1 cellular context compared by ENCODE assay signal in the genomic region with DNA sequence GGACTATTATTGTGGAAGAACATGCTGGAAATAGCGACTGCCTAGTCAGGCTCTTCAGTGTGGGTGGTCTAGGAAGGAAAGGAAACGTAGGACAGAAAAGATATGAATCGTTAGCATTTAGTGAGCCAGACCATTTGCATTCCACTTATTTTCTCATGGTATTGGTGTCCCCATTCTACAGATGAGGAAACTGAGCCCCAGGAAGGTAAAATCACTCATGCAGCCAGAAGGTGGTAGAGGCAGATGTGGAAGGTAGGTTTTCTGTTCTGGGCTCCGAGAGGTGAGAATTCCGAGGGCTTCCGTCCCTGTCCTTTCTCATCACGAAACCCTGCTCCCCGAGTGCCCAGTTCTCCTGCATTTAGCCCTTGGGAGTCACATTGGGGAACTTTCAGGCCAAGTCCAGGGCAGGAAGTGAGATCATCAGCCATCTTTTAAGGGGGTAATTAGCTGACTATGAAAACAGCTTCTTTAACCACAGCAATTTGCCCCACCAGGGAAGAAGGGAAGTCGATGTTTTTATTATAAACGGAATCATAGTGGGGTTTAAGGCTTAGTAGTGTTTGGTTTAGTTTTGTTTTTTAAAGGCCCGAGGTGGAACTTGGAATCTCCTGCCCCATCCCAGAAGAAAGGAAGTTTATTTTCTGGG.
TF ChIP-seq lines count a peak whose summit lies in the region.

No MANE protein-coding gene starts in this region.

TF ChIP-seq in HepG2, 621 proteins besides CTCF, POLR2A, EP300 and RAD21:
- TF ChIP-seq KAT7 (CRISPR knock-in tag; IDR thresholded peaks at IDR 0.05; ENCODE audit: borderline replicate concordance) (no peak), ZNF629 (CRISPR knock-in tag; conservative IDR thresholded peaks at IDR 0.05) (peak; percentile 53), ZNF616 (CRISPR knock-in tag; IDR thresholded peaks at IDR 0.05; ENCODE audit: low read depth) (no peak), ZFP90 (CRISPR knock-in tag; IDR thresholded peaks at IDR 0.05; ENCODE audit: borderline replicate concordance) (no peak)
TF ChIP-seq in HepG2: peak in this region for 1.
